ENCODE assay signal across 1 cellular context in the genomic region with DNA sequence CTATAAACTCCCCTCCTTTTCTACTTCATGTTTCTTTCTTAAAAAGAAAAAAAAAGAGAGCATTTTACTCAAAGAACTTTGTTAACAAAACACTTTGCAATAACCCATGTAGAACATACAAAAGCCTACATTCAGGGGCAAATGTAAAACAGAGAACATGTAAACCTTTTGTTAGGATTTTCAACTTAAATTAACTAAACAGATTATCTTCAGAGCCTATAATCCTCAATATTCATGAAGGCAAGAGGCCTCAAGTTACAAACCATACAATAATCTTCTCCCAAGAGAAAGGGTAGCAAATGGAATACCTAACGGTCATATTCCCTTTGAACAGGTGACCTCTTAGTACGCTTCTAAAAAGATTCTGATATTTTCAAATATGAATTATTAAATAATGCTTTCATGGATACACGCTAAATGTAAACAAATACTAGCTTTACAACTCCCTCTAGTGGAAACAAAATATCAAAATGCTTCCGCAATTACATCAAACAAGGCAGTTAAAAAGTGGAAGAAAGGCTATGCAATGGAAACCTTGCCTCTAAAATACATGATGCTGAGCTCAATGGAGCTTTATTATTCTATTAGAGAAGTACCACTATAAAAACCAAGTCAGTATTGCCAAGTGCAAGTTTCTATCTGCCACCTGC.
TF ChIP-seq lines count a peak whose summit lies in the region.

No MANE protein-coding gene starts in this region.

TF ChIP-seq in HCT116, 20 proteins besides CTCF, POLR2A, EP300 and RAD21 (continued from another document):
- TF ChIP-seq, protein P1, sequence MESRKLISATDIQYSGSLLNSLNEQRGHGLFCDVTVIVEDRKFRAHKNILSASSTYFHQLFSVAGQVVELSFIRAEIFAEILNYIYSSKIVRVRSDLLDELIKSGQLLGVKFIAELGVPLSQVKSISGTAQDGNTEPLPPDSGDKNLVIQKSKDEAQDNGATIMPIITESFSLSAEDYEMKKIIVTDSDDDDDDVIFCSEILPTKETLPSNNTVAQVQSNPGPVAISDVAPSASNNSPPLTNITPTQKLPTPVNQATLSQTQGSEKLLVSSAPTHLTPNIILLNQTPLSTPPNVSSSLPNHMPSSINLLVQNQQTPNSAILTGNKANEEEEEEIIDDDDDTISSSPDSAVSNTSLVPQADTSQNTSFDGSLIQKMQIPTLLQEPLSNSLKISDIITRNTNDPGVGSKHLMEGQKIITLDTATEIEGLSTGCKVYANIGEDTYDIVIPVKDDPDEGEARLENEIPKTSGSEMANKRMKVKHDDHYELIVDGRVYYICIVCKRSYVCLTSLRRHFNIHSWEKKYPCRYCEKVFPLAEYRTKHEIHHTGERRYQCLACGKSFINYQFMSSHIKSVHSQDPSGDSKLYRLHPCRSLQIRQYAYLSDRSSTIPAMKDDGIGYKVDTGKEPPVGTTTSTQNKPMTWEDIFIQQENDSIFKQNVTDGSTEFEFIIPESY (IDR thresholded peaks at IDR 0.05; ENCODE audit: extremely low read depth, insufficient replicate concordance, low read length) = no peak
- TF ChIP-seq ELF1 (IDR thresholded peaks at IDR 0.05; ENCODE audit: borderline replicate concordance, low read depth) (no peak), ZNF274 (IDR thresholded peaks at IDR 0.05; ENCODE audit: low read depth, low read length) (no peak), TCF7L2 (IDR thresholded peaks at IDR 0.05; ENCODE audit: borderline replicate concordance, extremely low read depth, insufficient read depth, insufficient read length) (no peak), YY1 (IDR thresholded peaks at IDR 0.05; ENCODE audit: extremely low read depth, insufficient replicate concordance, low read depth, low read length) (no peak), EZH2phosphoT487 (IDR thresholded peaks at IDR 0.05; ENCODE audit: borderline replicate concordance) (no peak)
TF ChIP-seq in HCT116: peak in this region for 0.
